Comparison of ENCODE assay signal across 17 cellular contexts in the genomic region with DNA sequence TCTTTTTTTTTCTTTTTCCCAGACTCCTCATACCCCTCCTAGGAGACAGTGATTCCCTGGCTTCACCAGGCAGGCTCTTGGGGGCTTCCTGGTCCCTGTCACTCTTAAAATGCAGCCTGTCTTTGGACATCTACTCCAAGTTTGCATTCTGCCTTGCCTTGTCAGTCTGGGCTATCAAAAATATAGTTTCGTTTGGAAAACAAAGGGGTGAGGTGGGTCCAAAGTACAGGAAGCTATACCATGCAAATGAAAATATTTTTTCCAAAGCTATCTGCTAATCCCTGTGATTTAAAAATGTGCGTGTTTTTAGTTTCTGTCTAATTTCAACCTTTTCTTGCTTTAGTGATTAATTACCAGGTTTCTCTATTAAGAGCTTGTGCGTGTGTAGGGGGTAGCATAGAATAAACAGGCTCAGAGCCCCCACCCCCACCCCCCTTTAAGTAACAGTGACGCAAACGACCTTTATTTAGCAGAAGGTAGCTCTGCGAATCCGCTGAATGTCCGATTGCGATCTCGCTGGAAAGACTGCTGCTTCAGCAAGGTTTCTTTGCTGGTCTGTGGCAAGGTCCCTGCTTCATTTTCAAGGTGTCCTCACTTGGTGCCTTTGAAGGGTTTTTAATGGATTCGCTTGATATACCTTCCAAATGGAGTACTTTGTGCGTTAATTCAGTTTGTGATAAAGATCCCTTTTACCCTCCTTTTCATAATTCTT.
DNase-seq lines count a peak whose midpoint lies in the region; ATAC-seq and TF ChIP-seq lines count a peak whose summit lies in the region.
"Had no signal": no experiment of that assay in that cellular context is flagged by ENCODE, and none has a peak within 500 bp of the region (broad histone marks: within the 10 kb centered on the region; RNA-seq: fewer than 3 reads in every experiment).

No MANE protein-coding gene starts in this region.

- H2AFZ ChIP-seq in hepatocyte = peak overlapping the region; percentile 40

- H3K4me2 ChIP-seq in hepatocyte = peak overlapping the region; percentile 65

- H3K36me3 Mint-ChIP-seq in WTC11 (no peaks in the 10 kb centered on the region), nephron (ENCODE audit: low read depth) (no peaks in the 10 kb centered on the region), MCF 10A (ENCODE audit: insufficient read depth, unreplicated experiment) (peaks cover 4% of the 10 kb centered on the region)

- no peaks in the 10 kb centered on the region for H3K79me2 ChIP-seq in hepatocyte

- H3K4me1 Mint-ChIP-seq in WTC11 (peaks cover 70% of the 10 kb centered on the region), nephron (peaks cover 56% of the 10 kb centered on the region), MCF 10A (ENCODE audit: insufficient read depth, unreplicated experiment) (peaks cover 20% of the 10 kb centered on the region)

- BruUV-seq in MCF 10A (replicated peaks; lab: Mats Ljungman, UMichigan) = no TSS peak

- ATAC-seq in WTC11 = no peak
- no peak for ATAC-seq in GM21723 (IDR thresholded peaks at IDR 0.05; ENCODE audit: unreplicated experiment)

- no peak for TF ChIP-seq CTCF in WTC11 (IDR thresholded peaks at IDR 0.05)
- TF ChIP-seq CTCF in hepatocyte (IDR thresholded peaks at IDR 0.05; ENCODE audit: poor library complexity) = no peak
- no peak for TF ChIP-seq CTCF in nephron (IDR thresholded peaks at IDR 0.05; ENCODE audit: unreplicated experiment in 3 of 3)
- TF ChIP-seq CTCF in stomach (IDR thresholded peaks at IDR 0.05) = no peak
- no peak for TF ChIP-seq CTCF in MCF 10A (IDR thresholded peaks at IDR 0.05; ENCODE audit: unreplicated experiment)

- DNase-seq in WTC11 (ENCODE audit: low spot score) (no peak), hepatocyte (ENCODE audit: low spot score) (peak; percentile 27), stomach (no peak), MCF 10A (ENCODE audit: unreplicated experiment) (no peak), NCI-H1694 (lab: John Stamatoyannopoulos, UW) (no peak)
- DNase-seq: activated CD4-positive, alpha-beta T cell treated with anti-CD3 and anti-CD28 coated beads, Interleukin-2, amount 50 U/mL, for 1 hour; activated gamma-delta T cell treated with Interleukin-2 at 50 U/mL for 16 hours; amygdala; caudate nucleus; dorsolateral prefrontal cortex; erythroblast; GOT3; NCI-H1105 treated with DMSO at 0.1 percent for 48 hours; NCI-H2171; posterior cingulate gyrus had no signal

- no peak for TF ChIP-seq POLR2A in stomach (IDR thresholded peaks at IDR 0.05)

- no peak overlapping the region for H3K4me3 Mint-ChIP-seq in WTC11
- H3K4me3 Mint-ChIP-seq in nephron = peak overlapping the region; percentile 11 to 38 (median 35)
- no peak overlapping the region for H3K4me3 Mint-ChIP-seq in MCF 10A (ENCODE audit: unreplicated experiment)

- POLR2A ChIA-PET in WTC11 (lab: Charles Lee) (interaction anchor here (0.5 to 0.7 kb wide), 2 partner anchors 33 to 136 kb away, joined by 4 to 7 read pairs; no protein-coding TSS in a partner anchor), MCF 10A (lab: Yijun Ruan, JAX) (interaction anchor here (0.6 to 1.0 kb wide), 4 partner anchors 13 to 690 kb away, joined by 3 read pairs; no protein-coding TSS in a partner anchor)

- intact Hi-C loops in stomach (cut with DNase I; ENCODE audit: low total_unique reads) (no loop called here), MCF 10A (cut with micrococcal nuclease) (no loop called here)

- H3K9me3 ChIP-seq in hepatocyte (ENCODE audit: low read depth) (no peaks in the 10 kb centered on the region), stomach (no peaks in the 10 kb centered on the region)

- no peaks in the 10 kb centered on the region for H3K27me3 Mint-ChIP-seq in WTC11 (ENCODE audit: low read depth)
- peaks cover 20% of the 10 kb centered on the region for H3K27me3 Mint-ChIP-seq in nephron (ENCODE audit: low read depth)
- no peaks in the 10 kb centered on the region for H3K27me3 Mint-ChIP-seq in MCF 10A (ENCODE audit: insufficient read depth, unreplicated experiment)

- no peak for TF ChIP-seq EP300 in stomach (IDR thresholded peaks at IDR 0.05)

- H3K27ac ChIP-seq in hepatocyte (peak overlapping the region; percentile 61), stomach (no peak overlapping the region)

- no peak overlapping the region for H3K4me3 ChIP-seq in hepatocyte
- H3K4me3 ChIP-seq in stomach = peak overlapping the region; percentile 13 to 23 (median 21)

- H3K27me3 ChIP-seq in hepatocyte = no peaks in the 10 kb centered on the region
- no peaks in the 10 kb centered on the region for H3K27me3 ChIP-seq in stomach
- H3K27me3 ChIP-seq: dorsolateral prefrontal cortex had no signal

- 46% methylated on average over 12 of the region's 12 CpGs for WGBS in hepatocyte (ENCODE audit: low lambda C conversion rate, missing lambda C conversion rate)
- 35 to 53% (median 39%) methylated on average over 12 of the region's 12 CpGs for WGBS in stomach, 5 donors

- H3K27ac Mint-ChIP-seq in WTC11 (peak overlapping the region; percentile 73; the same call in 1 of the 2 replicates), nephron (peak overlapping the region; percentile 23 to 79 (median 63)), MCF 10A (ENCODE audit: low read depth, unreplicated experiment) (no peak overlapping the region)

- no peaks in the 10 kb centered on the region for H3K9me2 ChIP-seq in hepatocyte (replicated peaks; ENCODE audit: insufficient read depth)

- H3K36me3 ChIP-seq in hepatocyte (replicated peaks; ENCODE audit: insufficient read depth, low read depth) = no peaks in the 10 kb centered on the region
- H3K36me3 ChIP-seq in stomach = no peaks in the 10 kb centered on the region

- CTCF ChIA-PET in WTC11 (lab: Charles Lee) = interaction anchor here (0.6 kb wide), 2 partner anchors 9 to 398 kb away, joined by 3 read pairs; no protein-coding TSS in a partner anchor
- CTCF ChIA-PET in MCF 10A (lab: Yijun Ruan, JAX) = interaction anchor here (0.6 to 0.8 kb wide), 2 partner anchors 106 to 688 kb away, joined by 4 read pairs; no protein-coding TSS in a partner anchor

- peaks cover 11% of the 10 kb centered on the region; the same call in 1 of the 2 replicates for H3K9me3 Mint-ChIP-seq in WTC11
- no peaks in the 10 kb centered on the region for H3K9me3 Mint-ChIP-seq in nephron
- peaks cover 6% of the 10 kb centered on the region for H3K9me3 Mint-ChIP-seq in MCF 10A (ENCODE audit: unreplicated experiment)

- no peaks in the 10 kb centered on the region for H4K20me1 ChIP-seq in hepatocyte (ENCODE audit: insufficient read depth, poor library complexity, severe bottlenecking)

- H3K4me1 ChIP-seq in hepatocyte (ENCODE audit: insufficient read depth) (peaks cover 26% of the 10 kb centered on the region), stomach (peaks cover 0 to 36% (median 16%) of the 10 kb centered on the region in 4 donors)

TF ChIP-seq in WTC11, 78 proteins besides CTCF, POLR2A, EP300 and RAD21 (continues in another document):
- no peak for TF ChIP-seq GTF2I (CRISPR knock-in tag; conservative IDR thresholded peaks at IDR 0.05)
- no peak for TF ChIP-seq FOXP1 (CRISPR knock-in tag; IDR thresholded peaks at IDR 0.05; ENCODE audit: borderline replicate concordance)
- TF ChIP-seq, protein P1, sequence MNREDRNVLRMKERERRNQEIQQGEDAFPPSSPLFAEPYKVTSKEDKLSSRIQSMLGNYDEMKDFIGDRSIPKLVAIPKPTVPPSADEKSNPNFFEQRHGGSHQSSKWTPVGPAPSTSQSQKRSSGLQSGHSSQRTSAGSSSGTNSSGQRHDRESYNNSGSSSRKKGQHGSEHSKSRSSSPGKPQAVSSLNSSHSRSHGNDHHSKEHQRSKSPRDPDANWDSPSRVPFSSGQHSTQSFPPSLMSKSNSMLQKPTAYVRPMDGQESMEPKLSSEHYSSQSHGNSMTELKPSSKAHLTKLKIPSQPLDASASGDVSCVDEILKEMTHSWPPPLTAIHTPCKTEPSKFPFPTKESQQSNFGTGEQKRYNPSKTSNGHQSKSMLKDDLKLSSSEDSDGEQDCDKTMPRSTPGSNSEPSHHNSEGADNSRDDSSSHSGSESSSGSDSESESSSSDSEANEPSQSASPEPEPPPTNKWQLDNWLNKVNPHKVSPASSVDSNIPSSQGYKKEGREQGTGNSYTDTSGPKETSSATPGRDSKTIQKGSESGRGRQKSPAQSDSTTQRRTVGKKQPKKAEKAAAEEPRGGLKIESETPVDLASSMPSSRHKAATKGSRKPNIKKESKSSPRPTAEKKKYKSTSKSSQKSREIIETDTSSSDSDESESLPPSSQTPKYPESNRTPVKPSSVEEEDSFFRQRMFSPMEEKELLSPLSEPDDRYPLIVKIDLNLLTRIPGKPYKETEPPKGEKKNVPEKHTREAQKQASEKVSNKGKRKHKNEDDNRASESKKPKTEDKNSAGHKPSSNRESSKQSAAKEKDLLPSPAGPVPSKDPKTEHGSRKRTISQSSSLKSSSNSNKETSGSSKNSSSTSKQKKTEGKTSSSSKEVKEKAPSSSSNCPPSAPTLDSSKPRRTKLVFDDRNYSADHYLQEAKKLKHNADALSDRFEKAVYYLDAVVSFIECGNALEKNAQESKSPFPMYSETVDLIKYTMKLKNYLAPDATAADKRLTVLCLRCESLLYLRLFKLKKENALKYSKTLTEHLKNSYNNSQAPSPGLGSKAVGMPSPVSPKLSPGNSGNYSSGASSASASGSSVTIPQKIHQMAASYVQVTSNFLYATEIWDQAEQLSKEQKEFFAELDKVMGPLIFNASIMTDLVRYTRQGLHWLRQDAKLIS (CRISPR knock-in tag; IDR thresholded peaks at IDR 0.05; ENCODE audit: borderline replicate concordance) = no peak
- no peak for TF ChIP-seq TP53 (CRISPR knock-in tag; IDR thresholded peaks at IDR 0.05)
- no peak for TF ChIP-seq ZNF423 (CRISPR knock-in tag; IDR thresholded peaks at IDR 0.05)
- TF ChIP-seq ZNF121 (CRISPR knock-in tag; IDR thresholded peaks at IDR 0.05) = no peak
- TF ChIP-seq, protein P2, sequence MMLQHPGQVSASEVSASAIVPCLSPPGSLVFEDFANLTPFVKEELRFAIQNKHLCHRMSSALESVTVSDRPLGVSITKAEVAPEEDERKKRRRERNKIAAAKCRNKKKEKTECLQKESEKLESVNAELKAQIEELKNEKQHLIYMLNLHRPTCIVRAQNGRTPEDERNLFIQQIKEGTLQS (CRISPR knock-in tag; conservative IDR thresholded peaks at IDR 0.05) = no peak
- TF ChIP-seq, protein P3, sequence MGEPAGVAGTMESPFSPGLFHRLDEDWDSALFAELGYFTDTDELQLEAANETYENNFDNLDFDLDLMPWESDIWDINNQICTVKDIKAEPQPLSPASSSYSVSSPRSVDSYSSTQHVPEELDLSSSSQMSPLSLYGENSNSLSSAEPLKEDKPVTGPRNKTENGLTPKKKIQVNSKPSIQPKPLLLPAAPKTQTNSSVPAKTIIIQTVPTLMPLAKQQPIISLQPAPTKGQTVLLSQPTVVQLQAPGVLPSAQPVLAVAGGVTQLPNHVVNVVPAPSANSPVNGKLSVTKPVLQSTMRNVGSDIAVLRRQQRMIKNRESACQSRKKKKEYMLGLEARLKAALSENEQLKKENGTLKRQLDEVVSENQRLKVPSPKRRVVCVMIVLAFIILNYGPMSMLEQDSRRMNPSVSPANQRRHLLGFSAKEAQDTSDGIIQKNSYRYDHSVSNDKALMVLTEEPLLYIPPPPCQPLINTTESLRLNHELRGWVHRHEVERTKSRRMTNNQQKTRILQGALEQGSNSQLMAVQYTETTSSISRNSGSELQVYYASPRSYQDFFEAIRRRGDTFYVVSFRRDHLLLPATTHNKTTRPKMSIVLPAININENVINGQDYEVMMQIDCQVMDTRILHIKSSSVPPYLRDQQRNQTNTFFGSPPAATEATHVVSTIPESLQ (CRISPR knock-in tag; IDR thresholded peaks at IDR 0.05) = no peak

Comparison
In these comparisons a context has a peak if more than half of its experiments do, and no peak if none do; other contexts are left out.
1. H3K4me3 Mint-ChIP-seq: peak in nephron (3 of 3); none in WTC11 (single experiment) and MCF 10A (single experiment).